Comparison of ENCODE assay signal across 34 cellular contexts in genomic region chr16:17914168-17914567, GRCh38.
"Had no signal": no experiment of that assay in that cellular context is flagged by ENCODE, and none has a peak within 500 bp of the region (broad histone marks: within the 10 kb centered on the region; RNA-seq: fewer than 3 reads in every experiment).

No MANE protein-coding gene starts in this region.

- H3K36me3 ChIP-seq: MG63 had no signal

- DNase-seq: Karpas-422, Kasumi-1, MG63, MM.1S, MV-4-11, NCI-H1048, NCI-H1092, NCI-H1092 treated with DMSO at 0.1 percent for 48 hours, NCI-H1105, NCI-H1105 treated with DMSO at 0.1 percent for 48 hours, NCI-H1417, NCI-H1417 treated with DMSO at 0.1 percent for 48 hours, NCI-H1436, NCI-H1436 treated with DMSO at 0.1 percent for 48 hours, NCI-H146, NCI-H1694, NCI-H1694 treated with DMSO at 0.1 percent for 48 hours, NCI-H187, NCI-H187 treated with DMSO at 0.1 percent for 48 hours, NCI-H1930, NCI-H2029, NCI-H2029 treated with DMSO at 0.1 percent for 48 hours, NCI-H2081, NCI-H2081 treated with DMSO at 0.1 percent for 48 hours, NCI-H2107, NCI-H2171, NCI-H2171 treated with DMSO at 0.1 percent for 48 hours, NCI-H2227 treated with DMSO at 0.1 percent for 48 hours, NCI-H226, NCI-H345, NCI-H446, NCI-H446 treated with DMSO at 0.1 percent for 48 hours, NCI-H510A, NCI-H510A treated with DMSO at 0.1 percent for 48 hours had no signal

- H3K4me3 ChIP-seq: MG63 had no signal
